In genomic region chr22:20192972-20193760, GRCh38 we compare ENCODE assay signal across 25 cellular contexts. TPM values are rescaled to one million over a fixed set of nuclear protein-coding genes. Genes with fewer than 3 reads are reported as not detected.
DNase-seq lines count a peak whose midpoint lies in the region; ATAC-seq, FAIRE-seq and TF ChIP-seq lines count a peak whose summit lies in the region.
"Had no signal": no experiment of that assay in that cellular context is flagged by ENCODE, and none has a peak within 500 bp of the region (broad histone marks: within the 10 kb centered on the region; RNA-seq: fewer than 3 reads in every experiment).

No MANE protein-coding gene starts in this region.

- ATAC-seq in GM23338 (peak; percentile 82), upper lobe of right lung (no peak), psoas muscle (no peak)
- ATAC-seq: CD8-positive, alpha-beta T cell had no signal

- H2AFZ ChIP-seq in GM23338 (peak overlapping the region; percentile 81; the same call in 1 of the 2 replicates), OCI-LY7 (ENCODE audit: low read length) (no peak overlapping the region), H1 (ENCODE audit: low read length) (no peak overlapping the region)

- H3K4me3 Mint-ChIP-seq in GM23338 = no peak overlapping the region
- H3K4me3 Mint-ChIP-seq: CD8-positive, alpha-beta T cell; IgD-negative memory B cell had no signal

- H2BK120ac ChIP-seq in H1 (replicated peaks; ENCODE audit: low read depth, low read length) = no peak overlapping the region

- H3K79me1 ChIP-seq in H1 (ENCODE audit: low read depth, low read length) = no peaks in the 10 kb centered on the region

- no peak overlapping the region for H3K56ac ChIP-seq in H1 (replicated peaks; ENCODE audit: insufficient read length, low read depth, low read length)

- H3K9me3 ChIP-seq in OCI-LY7 (ENCODE audit: low read length) (no peaks in the 10 kb centered on the region), H1 (ENCODE audit: insufficient read depth in 2 of 2, low read depth in 1 of 2, low read length in 1 of 2) (no peaks in the 10 kb centered on the region), upper lobe of right lung (no peaks in the 10 kb centered on the region), psoas muscle (no peaks in the 10 kb centered on the region)
- H3K9me3 ChIP-seq in effector memory CD4-positive, alpha-beta T cell (ENCODE audit: control insufficient read depth, low read length) = no peaks in the 10 kb centered on the region
- H3K9me3 ChIP-seq: Caco-2 had no signal

- POLR2A ChIA-PET in OCI-LY7 (lab: Charles Lee) (no interaction called here), H1 (lab: Charles Lee; ENCODE audit: partially characterized antibody) (interaction anchor here (1.2 kb wide), 1 partner anchor 23 kb away, joined by 3 read pairs; no protein-coding TSS in a partner anchor)

- H2BK20ac ChIP-seq in H1 (ENCODE audit: low read length) = no peak overlapping the region

- WGBS in H1 (ENCODE audit: extremely low coverage in 1 of 2, insufficient coverage in 1 of 2, insufficient read length in 1 of 2, insufficient replicate concordance in 2 of 2, low coverage in 1 of 2, low lambda C conversion rate in 2 of 2, missing lambda C conversion rate in 1 of 2), 2 experiments = 83% methylated on average over 20 of the region's 20 CpGs; no CpG with 5 or more reads in 1 of the 2 experiments
- WGBS in psoas muscle, 3 donors = 85 to 86% (median 86%) methylated on average over 20 of the region's 20 CpGs

- TF ChIP-seq EP300 in H1 (IDR thresholded peaks at IDR 0.05; ENCODE audit: borderline replicate concordance in 1 of 2, low read depth in 2 of 2, low read length in 2 of 2) = no peak

- H4K8ac ChIP-seq in H1 (ENCODE audit: extremely low read depth, insufficient read depth, low read length) = no peak overlapping the region; the same call in 1 of the 2 replicates

- intact Hi-C loops in OCI-LY7 (cut with micrococcal nuclease; ENCODE audit: unreplicated experiment) = no loop called here
- intact Hi-C loops in upper lobe of right lung (cut with DNase I) = no loop called here
- intact Hi-C loops in psoas muscle (cut with DNase I) = no loop called here

- no peak for TF ChIP-seq RAD21 in H1 (IDR thresholded peaks at IDR 0.05 in 1 of 2, conservative IDR thresholded peaks at IDR 0.05 in 1 of 2; ENCODE audit: low read depth in 2 of 2, low read length in 2 of 2)

- H3K4me3 ChIP-seq in GM23338 (no peak overlapping the region), OCI-LY7 (ENCODE audit: low read depth, low read length, poor library complexity, severe bottlenecking) (no peak overlapping the region), H1 (ENCODE audit: extremely low read depth in 1 of 4, insufficient read depth in 2 of 4, low read depth in 3 of 4, low read length in 4 of 4) (no peak overlapping the region), upper lobe of right lung (no peak overlapping the region), psoas muscle (no peak overlapping the region)
- no peak overlapping the region for H3K4me3 ChIP-seq in effector memory CD4-positive, alpha-beta T cell (ENCODE audit: insufficient read depth, low read depth, low read length, poor library complexity, severe bottlenecking)
- H3K4me3 ChIP-seq: SK-N-MC had no signal

- H2AK5ac ChIP-seq in H1 (ENCODE audit: low read depth, low read length) = no peak overlapping the region

- H3K36me3 ChIP-seq in GM23338 (ENCODE audit: insufficient read depth) (no peaks in the 10 kb centered on the region), OCI-LY7 (ENCODE audit: insufficient read depth, low read length) (no peaks in the 10 kb centered on the region), H1 (ENCODE audit: control insufficient read depth in 2 of 4, insufficient read depth in 4 of 4, low read length in 3 of 4) (no peaks in the 10 kb centered on the region), upper lobe of right lung (no peaks in the 10 kb centered on the region), psoas muscle (ENCODE audit: insufficient read depth in 1 of 2, low read depth in 1 of 2) (no peaks in the 10 kb centered on the region)
- H3K36me3 ChIP-seq in effector memory CD4-positive, alpha-beta T cell (ENCODE audit: control insufficient read depth, insufficient read depth, low read length) = no peaks in the 10 kb centered on the region

- no peaks in the 10 kb centered on the region for H3K4me1 ChIP-seq in GM23338 (ENCODE audit: insufficient read depth)
- no peaks in the 10 kb centered on the region for H3K4me1 ChIP-seq in OCI-LY7 (ENCODE audit: insufficient read depth, low read length, poor library complexity, severe bottlenecking)
- H3K4me1 ChIP-seq in H1 (replicated peaks in 1 of 4; ENCODE audit: control insufficient read depth in 3 of 4, insufficient read depth in 4 of 4, low read length in 3 of 4) = no peaks in the 10 kb centered on the region
- H3K4me1 ChIP-seq in upper lobe of right lung = no peaks in the 10 kb centered on the region
- no peaks in the 10 kb centered on the region for H3K4me1 ChIP-seq in psoas muscle
- no peaks in the 10 kb centered on the region for H3K4me1 ChIP-seq in effector memory CD4-positive, alpha-beta T cell (ENCODE audit: control insufficient read depth, insufficient read depth, low read length, poor library complexity, severe bottlenecking)
- H3K4me1 ChIP-seq: Caco-2 had no signal

- H3K9me2 ChIP-seq in GM23338 (ENCODE audit: insufficient read depth) = no peaks in the 10 kb centered on the region
- H3K9me2 ChIP-seq in OCI-LY7 (ENCODE audit: insufficient read depth, low read length) = no peaks in the 10 kb centered on the region

- 0 out of 2 replicates have a peak overlapping the region, but pooled peaks have one; percentile 39 for H2BK12ac ChIP-seq in H1 (ENCODE audit: low read depth, low read length)

- H3K14ac ChIP-seq in H1 (ENCODE audit: insufficient read length) = no peak overlapping the region

- H2BK5ac ChIP-seq in H1 (ENCODE audit: low read depth, low read length) = no peak overlapping the region; the same call in 1 of the 2 replicates

- no peak overlapping the region for H3K9ac ChIP-seq in H1 (replicated peaks in 1 of 4; ENCODE audit: extremely low read depth in 1 of 4, low read depth in 3 of 4, low read length in 3 of 4)

- TF ChIP-seq CTCF in GM23338 (conservative IDR thresholded peaks at IDR 0.05; ENCODE audit: low read depth in 2 of 2) (peak; percentile 14 to 66; a peak in 2 of 4 replicates), OCI-LY7 (conservative IDR thresholded peaks at IDR 0.05; ENCODE audit: low read length) (0 out of 2 replicates have a peak, but pooled peaks have one; percentile 13), H1 (IDR thresholded peaks at IDR 0.05; ENCODE audit: control extremely low read depth in 1 of 3, insufficient read depth in 1 of 3, low read depth in 1 of 3, low read length in 3 of 3) (no peak), upper lobe of right lung (IDR thresholded peaks at IDR 0.05) (no peak), psoas muscle (IDR thresholded peaks at IDR 0.05) (no peak)

- H3K23ac ChIP-seq in H1 (ENCODE audit: insufficient read length) = no peak overlapping the region

- H3K4me2 ChIP-seq in GM23338 (no peak overlapping the region), OCI-LY7 (ENCODE audit: low read length) (no peak overlapping the region), H1 (ENCODE audit: insufficient read depth in 1 of 2, low read depth in 2 of 2, low read length in 2 of 2) (no peak overlapping the region)

- TF ChIP-seq POLR2A in H1 (IDR thresholded peaks at IDR 0.05; ENCODE audit: control extremely low read depth in 1 of 2, low read depth in 2 of 2, low read length in 2 of 2) = no peak

- FAIRE-seq in H1 (lab: Jason Lieb, UNC) = no peak
- peak; percentile 35 for FAIRE-seq in urothelium cell line (lab: Jason Lieb, UNC)
- FAIRE-seq: A204.1, G401.6, RCC 7860 had no signal

- H3K4me1 Mint-ChIP-seq in GM23338 = no peaks in the 10 kb centered on the region; the same call in 2 of the 3 replicates

- no peak overlapping the region; the same call in 1 of the 2 replicates for H3K18ac ChIP-seq in H1 (ENCODE audit: extremely low read depth, low read length)

- H3K9me3 Mint-ChIP-seq in GM23338 = no peaks in the 10 kb centered on the region
- H3K9me3 Mint-ChIP-seq: CD8-positive, alpha-beta T cell; IgD-negative memory B cell had no signal

- no peaks in the 10 kb centered on the region for H3K27me3 ChIP-seq in GM23338 (ENCODE audit: insufficient read depth)
- no peaks in the 10 kb centered on the region for H3K27me3 ChIP-seq in H1 (replicated peaks in 1 of 4; ENCODE audit: control insufficient read depth in 3 of 4, extremely low read depth in 1 of 4, insufficient read depth in 3 of 4, low read length in 3 of 4)
- H3K27me3 ChIP-seq in upper lobe of right lung = no peaks in the 10 kb centered on the region
- H3K27me3 ChIP-seq in psoas muscle (ENCODE audit: insufficient read depth in 3 of 3, low read length in 2 of 3) = no peaks in the 10 kb centered on the region
- no peaks in the 10 kb centered on the region for H3K27me3 ChIP-seq in effector memory CD4-positive, alpha-beta T cell (replicated peaks; ENCODE audit: control insufficient read depth, insufficient read depth, low read length, poor library complexity, severe bottlenecking)

- H3K79me2 ChIP-seq in GM23338 (replicated peaks; ENCODE audit: insufficient read depth) (no peaks in the 10 kb centered on the region), OCI-LY7 (ENCODE audit: insufficient read depth, low read depth, low read length) (no peaks in the 10 kb centered on the region), H1 (ENCODE audit: control insufficient read depth in 1 of 2, insufficient read depth in 2 of 2, low read length in 2 of 2) (no peaks in the 10 kb centered on the region)

- H3K23me2 ChIP-seq in H1 (ENCODE audit: low read depth, low read length) = no peaks in the 10 kb centered on the region

- no peaks in the 10 kb centered on the region for H4K20me1 ChIP-seq in GM23338 (replicated peaks; ENCODE audit: insufficient read depth)
- H4K20me1 ChIP-seq in OCI-LY7 (ENCODE audit: insufficient read depth, low read length) = no peaks in the 10 kb centered on the region
- H4K20me1 ChIP-seq in H1 (replicated peaks in 1 of 2; ENCODE audit: control insufficient read depth in 1 of 2, insufficient read depth in 2 of 2, low read length in 2 of 2) = no peaks in the 10 kb centered on the region

- no peak overlapping the region for H4K5ac ChIP-seq in H1 (ENCODE audit: insufficient read length, low read depth, low read length)

- no peak overlapping the region for H3K27ac Mint-ChIP-seq in GM23338
- H3K27ac Mint-ChIP-seq: CD8-positive, alpha-beta T cell; IgD-negative memory B cell had no signal

- H3K27ac ChIP-seq in GM23338 (ENCODE audit: low read depth) = no peak overlapping the region
- H3K27ac ChIP-seq in OCI-LY7 (ENCODE audit: low read depth, low read length, poor library complexity, severe bottlenecking) = no peak overlapping the region
- no peak overlapping the region for H3K27ac ChIP-seq in H1 (ENCODE audit: low read depth, low read length)
- H3K27ac ChIP-seq in upper lobe of right lung = no peak overlapping the region
- H3K27ac ChIP-seq in psoas muscle = no peak overlapping the region
- H3K27ac ChIP-seq in effector memory CD4-positive, alpha-beta T cell (ENCODE audit: insufficient read depth, low read length, poor library complexity, severe bottlenecking) = no peak overlapping the region
- H3K27ac ChIP-seq: C4-2B, SK-N-MC had no signal

- no peaks in the 10 kb centered on the region for H3F3A ChIP-seq in GM23338 (replicated peaks; ENCODE audit: low read depth)

- BruUV-seq in OCI-LY7 (replicated peaks; lab: Mats Ljungman, UMichigan) = no TSS peak

- H4K91ac ChIP-seq in H1 (replicated peaks; ENCODE audit: insufficient read length, low read length) = no peak overlapping the region

- peak; percentile 64 for DNase-seq in GM23338 (ENCODE audit: low spot score)
- no peak for DNase-seq in OCI-LY7 (ENCODE audit: low spot score)
- no peak for DNase-seq in H1 (ENCODE audit: low read depth in 1 of 2, low spot score in 2 of 2)
- no peak for DNase-seq in urothelium cell line (ENCODE audit: low spot score)
- DNase-seq in upper lobe of right lung = no peak
- no peak for DNase-seq in psoas muscle
- no peak for DNase-seq in effector memory CD4-positive, alpha-beta T cell
- DNase-seq: CD8-positive, alpha-beta T cell; NCI-H1092; NCI-H1417 treated with DMSO at 0.1 percent for 48 hours; NCI-H1694 treated with DMSO at 0.1 percent for 48 hours; NCI-H2081; NCI-H2227 treated with DMSO at 0.1 percent for 48 hours; NCI-H526 treated with DMSO at 0.1 percent for 48 hours; SIG-M5 had no signal

- CTCF ChIA-PET in OCI-LY7 (lab: Charles Lee; ENCODE audit: unreplicated experiment) (interaction anchor here (0.6 kb wide), 1 partner anchor 13 kb away, joined by 3 read pairs; no protein-coding TSS in a partner anchor), H1 (lab: Charles Lee; ENCODE audit: partially characterized antibody) (interaction anchor here (0.8 to 6.8 kb wide), 12 partner anchors 8 to 93 kb away, joined by 3 to 43 read pairs (median 4); no protein-coding TSS in a partner anchor)

- no peak overlapping the region for H2BK15ac ChIP-seq in H1 (ENCODE audit: low read length)

- no peaks in the 10 kb centered on the region for H3K36me3 Mint-ChIP-seq in GM23338 (ENCODE audit: low read depth)
- H3K36me3 Mint-ChIP-seq: CD8-positive, alpha-beta T cell; IgD-negative memory B cell had no signal

- no peak overlapping the region for H3K4ac ChIP-seq in H1 (replicated peaks; ENCODE audit: insufficient read length, low read depth, low read length)

- H3K27me3 Mint-ChIP-seq in GM23338 (ENCODE audit: insufficient read depth, low read depth, poor library complexity) = peaks cover 6% of the 10 kb centered on the region
- H3K27me3 Mint-ChIP-seq: IgD-negative memory B cell had no signal

RNA-seq across cellular contexts. Expression of gene CCDC188, which starts 42.3 kb away (rescaled TPM):
- total RNA-seq in GM23338 (2014; rRNA removed; shearing (Covaris generic)) = not detected in 2 replicates
- polyA plus RNA-seq in GM23338 (2016; fragmentation: Nextera tagmentation; extraction: Ambion mirVana) = not detected in 2 replicates
- total RNA-seq in OCI-LY7 (2014; rRNA removed; shearing (Covaris generic)) = not detected in 2 replicates
- not detected in 2 replicates for total RNA-seq in OCI-LY7 (2022)
- total RNA-seq in H1 (2021; fragmentation: NEBNext Ultra II Directional; extraction: Animal tissue kit (Norgen Biotek cat#: 25700)) = not detected in 2 replicates
- not detected in 2 replicates for polyA plus RNA-seq in H1 (2011; rRNA removed)
- polyA plus RNA-seq in H1 (2011; cell fraction: cytosol; rRNA removed) = not detected
- polyA plus RNA-seq in H1 (2011; cell fraction: nucleus; rRNA removed) = not detected
- 0.22 TPM in 1 of 4 replicates, not detected in the others for polyA plus RNA-seq in H1 (2012, experiment 1 of 2)
- polyA plus RNA-seq in H1 (2012, experiment 2 of 2) = not detected
- polyA plus RNA-seq in H1 (2013, experiment 1 of 2) = not detected
- not detected for polyA plus RNA-seq in H1 (2013, experiment 2 of 2)
- not detected in 2 replicates for polyA minus RNA-seq in H1 (2011; rRNA and poly(A)+ RNA removed)
- not detected for polyA minus RNA-seq in H1 (2011; cell fraction: cytosol; rRNA and poly(A)+ RNA removed)
- polyA minus RNA-seq in H1 (2011; cell fraction: nucleus; rRNA and poly(A)+ RNA removed) = not detected
- total RNA-seq in upper lobe of right lung = 1.6 TPM
- total RNA-seq in psoas muscle = under 1 TPM in 2 of 4 donors, not detected in 2; 0.17 to 0.38 TPM
- under 1 TPM; 0.09 to 0.32 (median 0.12) TPM for polyA plus RNA-seq in psoas muscle
- total RNA-seq: Caco-2; CD8-positive, alpha-beta T cell; H4; NCI-H460 had no signal
- polyA plus RNA-seq: AG04450, IgD-negative memory B cell had no signal

Comparison
In these comparisons a context has a peak if more than half of its experiments do, and no peak if none do; other contexts are left out.
1. CTCF ChIP-seq: peak in GM23338 (2 of 2) and OCI-LY7 (single experiment); none in H1 (0 of 3), upper lobe of right lung (single experiment) and psoas muscle (single experiment).